ENCODE assay signal across 8 cellular contexts in genomic region chr4:153084939-153085630, GRCh38.
DNase-seq lines count a peak whose midpoint lies in the region; ATAC-seq, FAIRE-seq and TF ChIP-seq lines count a peak whose summit lies in the region.

No MANE protein-coding gene starts in this region.

- H3K4me1 Mint-ChIP-seq in CD4-positive, CD25-positive, alpha-beta regulatory T cell = peaks cover 14 to 45% (median 28%) of the 10 kb centered on the region in 4 donors

- peak; percentile 46 to 54 for ATAC-seq in CD4-positive, CD25-positive, alpha-beta regulatory T cell (ENCODE audit: low read depth in 2 of 2)

- peaks cover 4% of the 10 kb centered on the region for H3K27me3 Mint-ChIP-seq in CD4-positive, CD25-positive, alpha-beta regulatory T cell

- H3K4me3 ChIP-seq in CD4-positive, CD25-positive, alpha-beta regulatory T cell (ENCODE audit: low read depth, low read length) = peak overlapping the region; percentile 10
- H3K4me3 ChIP-seq in fibroblast of villous mesenchyme (ENCODE audit: low read depth, low read length) = no peak overlapping the region
- H3K4me3 ChIP-seq in suprapubic skin = no peak overlapping the region

- peaks cover 23% of the 10 kb centered on the region for H3K4me1 ChIP-seq in CD4-positive, CD25-positive, alpha-beta regulatory T cell (ENCODE audit: control insufficient read depth, insufficient read depth, low read length, poor library complexity, severe bottlenecking)
- H3K4me1 ChIP-seq in suprapubic skin = peaks cover 31% of the 10 kb centered on the region

- peak overlapping the region; percentile 26 to 74 (median 72) for H3K27ac Mint-ChIP-seq in CD4-positive, CD25-positive, alpha-beta regulatory T cell

- peak overlapping the region in 3 of 4 donors; percentile 17 to 57 (median 18) for H3K4me3 Mint-ChIP-seq in CD4-positive, CD25-positive, alpha-beta regulatory T cell

- peaks cover 4% of the 10 kb centered on the region for H3K27me3 ChIP-seq in CD4-positive, CD25-positive, alpha-beta regulatory T cell (ENCODE audit: control insufficient read depth, insufficient read depth, low read length)
- H3K27me3 ChIP-seq in suprapubic skin = no peaks in the 10 kb centered on the region

- peak; percentile 57 to 78 (median 69) for DNase-seq in CD4-positive, CD25-positive, alpha-beta regulatory T cell
- DNase-seq in GM19239 (ENCODE audit: insufficient read length, low spot score) (peak; percentile 31), HK-2 (ENCODE audit: unreplicated experiment) (peak; percentile 84), RPMI8226 (peak; percentile 54), fibroblast of villous mesenchyme (ENCODE audit: low read depth) (peak; percentile 56), occipital lobe (lab: John Stamatoyannopoulos, UW) (peak; percentile 64), suprapubic skin (ENCODE audit: low spot score in 2 of 2) (peak; percentile 87 to 90)
- DNase-seq in activated effector memory CD4-positive, alpha-beta T cell treated with Interleukin-2 at 50 U/mL for 16 hours = peak; percentile 71

- 15% methylated on average over 9 of the region's 12 CpGs for WGBS in suprapubic skin

- H3K36me3 Mint-ChIP-seq in CD4-positive, CD25-positive, alpha-beta regulatory T cell = no peaks in the 10 kb centered on the region

- no peaks in the 10 kb centered on the region for H3K9me3 ChIP-seq in CD4-positive, CD25-positive, alpha-beta regulatory T cell (ENCODE audit: control insufficient read depth in 2 of 2, low read length in 2 of 2)
- H3K9me3 ChIP-seq in suprapubic skin = no peaks in the 10 kb centered on the region

- no peak for TF ChIP-seq POLR2A in suprapubic skin (IDR thresholded peaks at IDR 0.05)

- no peaks in the 10 kb centered on the region for H3K9me3 Mint-ChIP-seq in CD4-positive, CD25-positive, alpha-beta regulatory T cell

- no peaks in the 10 kb centered on the region for H3K36me3 ChIP-seq in CD4-positive, CD25-positive, alpha-beta regulatory T cell (ENCODE audit: control insufficient read depth, insufficient read depth, low read length)
- no peaks in the 10 kb centered on the region for H3K36me3 ChIP-seq in suprapubic skin

- no peak overlapping the region for H3K27ac ChIP-seq in CD4-positive, CD25-positive, alpha-beta regulatory T cell (ENCODE audit: insufficient read depth, low read length, poor library complexity, severe bottlenecking)
- H3K27ac ChIP-seq in suprapubic skin = no peak overlapping the region

- TF ChIP-seq CTCF in fibroblast of villous mesenchyme (IDR thresholded peaks at IDR 0.05; ENCODE audit: insufficient read depth, low read depth, low read length) (peak; percentile 94), suprapubic skin (IDR thresholded peaks at IDR 0.05) (peak; percentile 85 to 93)

- peak; percentile 87 for FAIRE-seq in GM19239 (lab: Jason Lieb, UNC)

- TF ChIP-seq EP300 in suprapubic skin (IDR thresholded peaks at IDR 0.05) = no peak

Comparison
In these comparisons a context has a peak if more than half of its experiments do, and no peak if none do; other contexts are left out.
1. DNase-seq: peak in every context shown above with its lines; median percentile 88 in suprapubic skin; 84 in HK-2; 71 in activated effector memory CD4-positive, alpha-beta T cell treated with Interleukin-2 at 50 U/mL for 16 hours; 69 in CD4-positive, CD25-positive, alpha-beta regulatory T cell; 64 in occipital lobe; 56 in fibroblast of villous mesenchyme; 54 in RPMI8226; 31 in GM19239.